Comparison of ENCODE assay signal across 8 cellular contexts in the genomic region with DNA sequence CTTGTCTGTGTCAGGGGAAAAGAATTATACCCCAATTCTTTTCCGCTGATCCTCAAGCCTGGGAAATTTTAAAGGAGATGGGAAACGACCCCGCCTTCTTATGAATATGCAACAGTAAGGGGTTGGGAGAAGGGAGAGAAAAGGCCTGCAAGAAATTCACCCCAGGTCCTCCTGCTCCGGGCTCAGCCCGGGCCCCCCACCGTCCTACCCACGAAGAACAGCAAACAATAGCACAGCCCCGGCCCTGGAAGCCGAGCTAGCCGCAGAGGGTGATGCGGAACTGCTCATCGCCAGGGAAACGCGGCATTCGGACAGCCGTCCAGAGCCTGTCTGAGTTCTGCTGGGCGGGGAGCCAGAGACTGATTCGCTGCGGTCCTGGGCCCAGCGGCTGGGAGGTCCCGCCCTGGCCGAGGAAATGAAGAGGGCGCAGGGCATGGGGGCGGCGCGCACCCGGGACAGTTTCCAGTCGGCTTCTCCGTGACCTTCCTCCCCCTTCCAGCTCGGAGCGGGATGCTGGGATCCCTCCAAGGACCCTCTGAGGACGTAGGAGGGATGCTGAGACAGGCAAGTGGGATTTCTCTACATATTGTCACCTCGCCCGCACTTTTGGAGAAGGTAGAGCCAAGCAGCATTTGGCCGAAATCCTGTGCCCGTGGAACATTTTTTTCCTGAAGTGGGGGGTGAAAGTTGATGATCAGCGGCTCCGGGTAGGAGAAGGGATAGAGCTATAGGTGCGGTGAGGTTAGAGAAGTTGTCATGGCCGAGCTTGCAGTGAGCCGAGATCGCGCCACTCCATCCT.
DNase-seq lines count a peak whose midpoint lies in the region; ATAC-seq lines count a peak whose summit lies in the region.

No MANE protein-coding gene starts in this region.

- intact Hi-C loops in Right ventricle myocardium inferior (cut with DNase I) = no loop called here

- DNase-seq in AG08395 (ENCODE audit: low spot score) = peak; percentile 92
- DNase-seq in NOMO-1 treated with dmso at 0.1 percent for 144 hours (lab: John Stamatoyannopoulos, UW; ENCODE audit: unreplicated experiment) = peak; percentile 56
- DNase-seq in amniotic epithelial cell (ENCODE audit: low read depth) = peak; percentile 84
- peak; percentile 85 for DNase-seq in Right ventricle myocardium inferior (ENCODE audit: missing footprints)
- DNase-seq in nucleus accumbens (lab: John Stamatoyannopoulos, UW) = peak; percentile 18 to 90 (median 72)
- DNase-seq in NCI-H187 treated with DMSO at 0.1 percent for 48 hours (lab: John Stamatoyannopoulos, UW) = no peak

- peak; percentile 70 for ATAC-seq in GM18502 (IDR thresholded peaks at IDR 0.05; ENCODE audit: poor library complexity, unreplicated experiment)
- peak; percentile 62 for ATAC-seq in HG02981 (IDR thresholded peaks at IDR 0.05; ENCODE audit: unreplicated experiment)
- peak; percentile 90 for ATAC-seq in Right ventricle myocardium inferior
